ENCODE assay signal across 13 cellular contexts in the genomic region with DNA sequence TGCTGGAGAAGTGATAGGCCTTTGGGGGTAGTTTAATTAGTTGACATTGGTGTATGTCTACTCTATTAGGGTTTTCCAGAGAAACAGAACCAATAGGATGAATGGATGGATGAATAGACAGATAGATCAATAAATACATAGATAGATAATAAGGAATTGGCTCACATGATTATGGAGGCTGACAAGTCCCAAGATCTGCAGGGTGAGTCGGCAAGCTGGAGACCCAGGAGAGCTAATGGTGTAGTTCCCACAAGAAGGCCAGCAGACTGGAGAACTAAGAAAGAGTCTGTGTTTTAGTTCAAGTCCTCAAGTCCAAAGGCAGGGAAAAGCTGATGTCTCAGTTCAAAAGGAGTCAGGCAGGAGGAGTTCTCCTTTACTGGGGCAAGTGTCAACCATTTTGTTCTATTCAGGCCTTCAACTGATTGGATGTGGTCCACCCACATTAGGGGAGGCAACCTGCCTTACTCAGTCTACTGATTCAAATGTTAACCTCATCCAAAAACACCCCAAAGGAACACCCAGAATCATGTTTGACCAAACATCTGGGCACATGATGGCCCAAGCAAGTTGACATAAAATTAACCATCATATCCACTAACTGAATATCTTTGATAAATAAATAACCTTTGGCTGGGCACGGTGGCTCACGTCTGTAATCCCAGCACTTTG. TPM values are rescaled to one million over a fixed set of nuclear protein-coding genes. Genes with fewer than 3 reads are reported as not detected.
DNase-seq lines count a peak whose midpoint lies in the region; ATAC-seq and TF ChIP-seq lines count a peak whose summit lies in the region.
"Had no signal": no experiment of that assay in that cellular context is flagged by ENCODE, and none has a peak within 500 bp of the region (broad histone marks: within the 10 kb centered on the region; RNA-seq: fewer than 3 reads in every experiment).

No MANE protein-coding gene starts in this region.

- H4K20me1 ChIP-seq in SK-N-SH (ENCODE audit: insufficient read depth) = no peaks in the 10 kb centered on the region

- DNase-seq in heart right ventricle (no peak), Right ventricle myocardium superior (no peak), T-helper 17 cell (no peak), uterus (no peak), SK-N-SH (no peak), omental fat pad (ENCODE audit: low spot score) (no peak), AG08395 (ENCODE audit: low spot score) (no peak)
- no peak for DNase-seq in naive thymus-derived CD4-positive, alpha-beta T cell
- DNase-seq: activated CD4-positive, CD25-positive, alpha-beta regulatory T cell; BE2C; Peyer's patch had no signal

- POLR2A ChIA-PET in naive thymus-derived CD4-positive, alpha-beta T cell (lab: Charles Lee) = interaction anchor here (0.6 to 8.2 kb wide), 7 partner anchors 17 to 536 kb away, joined by 3 to 450 read pairs (median 3); a partner anchor contains a TSS
- POLR2A ChIA-PET in SK-N-SH (lab: Yijun Ruan, JAX) = no interaction called here

- peaks cover 27% of the 10 kb centered on the region for H3K4me1 Mint-ChIP-seq in T-helper 17 cell
- H3K4me1 Mint-ChIP-seq in naive thymus-derived CD4-positive, alpha-beta T cell = peaks cover 28 to 58% (median 43%) of the 10 kb centered on the region in 7 donors

- peaks cover 3% of the 10 kb centered on the region for H3F3A ChIP-seq in SK-N-SH (replicated peaks; ENCODE audit: insufficient read depth)

- TF ChIP-seq EP300 in SK-N-SH (IDR thresholded peaks at IDR 0.05; ENCODE audit: borderline replicate concordance in 1 of 2, low read depth in 1 of 2, low read length in 1 of 2) = no peak

- H3K27me3 ChIP-seq in heart right ventricle (no peaks in the 10 kb centered on the region), uterus (no peaks in the 10 kb centered on the region), SK-N-SH (ENCODE audit: insufficient read depth) (no peaks in the 10 kb centered on the region)
- H3K27me3 ChIP-seq in naive thymus-derived CD4-positive, alpha-beta T cell (ENCODE audit: control insufficient read depth in 2 of 2, insufficient read depth in 2 of 2, low read length in 2 of 2) = no peaks in the 10 kb centered on the region
- H3K27me3 ChIP-seq: BE2C, Peyer's patch had no signal

- H3K36me3 ChIP-seq in heart right ventricle = no peaks in the 10 kb centered on the region
- peaks cover 0 to 3% (median 0%) of the 10 kb centered on the region in 3 experiments for H3K36me3 ChIP-seq in naive thymus-derived CD4-positive, alpha-beta T cell (ENCODE audit: control insufficient read depth in 2 of 3, insufficient read depth in 3 of 3, low read length in 3 of 3)
- no peaks in the 10 kb centered on the region for H3K36me3 ChIP-seq in uterus
- no peaks in the 10 kb centered on the region for H3K36me3 ChIP-seq in SK-N-SH (replicated peaks in 1 of 2; ENCODE audit: control insufficient read depth in 1 of 2, insufficient read depth in 2 of 2, low read length in 1 of 2)
- H3K36me3 ChIP-seq: BE2C, Peyer's patch had no signal

- CTCF ChIA-PET in naive thymus-derived CD4-positive, alpha-beta T cell (lab: Charles Lee) = interaction anchor here (0.6 to 1.4 kb wide), 3 partner anchors 25 to 61 kb away, joined by 3 to 8 read pairs (median 6); no protein-coding TSS in a partner anchor
- CTCF ChIA-PET in SK-N-SH (lab: Yijun Ruan, JAX) = interaction anchor here (1.3 to 3.2 kb wide), 3 partner anchors 10 to 61 kb away, joined by 3 to 13 read pairs (median 6); no protein-coding TSS in a partner anchor

- peaks cover 0 to 10% (median 0%) of the 10 kb centered on the region in 11 donors for H3K9me3 Mint-ChIP-seq in naive thymus-derived CD4-positive, alpha-beta T cell
- H3K9me3 Mint-ChIP-seq: stimulated activated effector memory CD8-positive, alpha-beta T cell treated with anti-CD3 and anti-CD28 coated beads, Interleukin-12 subunit alpha, Interleukin-12 subunit beta, amount 100 ng/mL, for 72 hours had no signal

- WGBS in heart right ventricle, 2 donors = 96 to 97% methylated on average over 3 of the region's 3 CpGs
- 88% methylated on average over 3 of the region's 3 CpGs for WGBS in SK-N-SH (ENCODE audit: low lambda C conversion rate)

- intact Hi-C loops in heart right ventricle (cut with DNase I) = loop anchor here in 3 of 10 donors (5.0 kb wide), 4 partner anchors 59 to 194 kb away; a partner anchor contains a TSS
- intact Hi-C loops in Right ventricle myocardium superior (cut with DNase I) = loop anchor here (5.0 kb wide), 1 partner anchor 59 kb away; a partner anchor contains a TSS
- intact Hi-C loops in naive thymus-derived CD4-positive, alpha-beta T cell (cut with micrococcal nuclease) = loop anchor here in 1 of 2 donors (5.0 to 10.0 kb wide), 2 partner anchors 301 to 934 kb away; a partner anchor contains a TSS
- intact Hi-C loops in uterus (cut with DNase I; ENCODE audit: low total_unique reads) = no loop called here

- H3K27ac ChIP-seq in heart right ventricle = peak overlapping the region in 9 of 10 donors; percentile 84 to 100 (median 97)
- peak overlapping the region; percentile 98 for H3K27ac ChIP-seq in naive thymus-derived CD4-positive, alpha-beta T cell (ENCODE audit: low read depth, low read length)
- peak overlapping the region; percentile 93 to 96 for H3K27ac ChIP-seq in uterus
- H3K27ac ChIP-seq in SK-N-SH (ENCODE audit: low read depth in 2 of 2, low read length in 1 of 2) = no peak overlapping the region

- H3K4me2 ChIP-seq in SK-N-SH = no peak overlapping the region

- no peak overlapping the region for H3K9ac ChIP-seq in SK-N-SH

- no peak for TF ChIP-seq POLR2A in uterus (IDR thresholded peaks at IDR 0.05)

- no peak overlapping the region for H3K4me3 Mint-ChIP-seq in T-helper 17 cell
- peak overlapping the region in 9 of 10 donors; percentile 18 to 94 (median 61) for H3K4me3 Mint-ChIP-seq in naive thymus-derived CD4-positive, alpha-beta T cell
- H3K4me3 Mint-ChIP-seq: stimulated activated effector memory CD8-positive, alpha-beta T cell treated with anti-CD3 and anti-CD28 coated beads, Interleukin-12 subunit alpha, Interleukin-12 subunit beta, amount 100 ng/mL, for 72 hours had no signal

- H3K27me3 Mint-ChIP-seq in T-helper 17 cell = no peaks in the 10 kb centered on the region
- no peaks in the 10 kb centered on the region for H3K27me3 Mint-ChIP-seq in naive thymus-derived CD4-positive, alpha-beta T cell

- ATAC-seq in heart right ventricle (no peak), Right ventricle myocardium superior (ENCODE audit: poor library complexity) (no peak), T-helper 17 cell (no peak), omental fat pad (ENCODE audit: low FRiP score) (no peak)
- no peak for ATAC-seq in naive thymus-derived CD4-positive, alpha-beta T cell
- ATAC-seq: left lobe of liver; stimulated activated effector memory CD8-positive, alpha-beta T cell treated with anti-CD3 and anti-CD28 coated beads, Interleukin-12 subunit alpha, Interleukin-12 subunit beta, amount 100 ng/mL, for 72 hours had no signal

- H3K9me3 ChIP-seq in heart right ventricle (no peaks in the 10 kb centered on the region), T-helper 17 cell (ENCODE audit: control insufficient read depth, low read length, poor library complexity, severe bottlenecking) (no peaks in the 10 kb centered on the region), uterus (no peaks in the 10 kb centered on the region), SK-N-SH (no peaks in the 10 kb centered on the region)
- no peaks in the 10 kb centered on the region for H3K9me3 ChIP-seq in naive thymus-derived CD4-positive, alpha-beta T cell (ENCODE audit: control insufficient read depth in 2 of 3, low read length in 3 of 3)
- H3K9me3 ChIP-seq: BE2C, Peyer's patch had no signal

- H3K36me3 Mint-ChIP-seq in T-helper 17 cell (ENCODE audit: low read depth) = peaks cover 3% of the 10 kb centered on the region
- peaks cover 0 to 5% (median 4%) of the 10 kb centered on the region in 5 donors for H3K36me3 Mint-ChIP-seq in naive thymus-derived CD4-positive, alpha-beta T cell

- peaks cover 2 to 43% (median 31%) of the 10 kb centered on the region in 9 donors for H3K4me1 ChIP-seq in heart right ventricle
- peaks cover 25 to 46% of the 10 kb centered on the region in 2 donors for H3K4me1 ChIP-seq in naive thymus-derived CD4-positive, alpha-beta T cell (ENCODE audit: control insufficient read depth in 2 of 2, insufficient read depth in 2 of 2, low read length in 2 of 2)
- H3K4me1 ChIP-seq in uterus = no peaks in the 10 kb centered on the region
- peaks cover 6 to 17% of the 10 kb centered on the region in 2 experiments for H3K4me1 ChIP-seq in SK-N-SH (ENCODE audit: control insufficient read depth in 1 of 2, insufficient read depth in 2 of 2, low read depth in 1 of 2, low read length in 1 of 2)

- no peak overlapping the region for H2AFZ ChIP-seq in SK-N-SH (ENCODE audit: low read depth)

- H3K4me3 ChIP-seq in heart right ventricle (no peak overlapping the region), uterus (no peak overlapping the region), SK-N-SH (ENCODE audit: low read depth in 2 of 2, low read length in 1 of 2) (no peak overlapping the region)
- no peak overlapping the region for H3K4me3 ChIP-seq in naive thymus-derived CD4-positive, alpha-beta T cell (ENCODE audit: low read length)
- H3K4me3 ChIP-seq: Peyer's patch had no signal

- TF ChIP-seq RAD21 in SK-N-SH (IDR thresholded peaks at IDR 0.05; ENCODE audit: low read length) = no peak

- H3K79me2 ChIP-seq in SK-N-SH (ENCODE audit: insufficient read depth) = peaks cover 5% of the 10 kb centered on the region

- H3K27ac Mint-ChIP-seq in T-helper 17 cell = peak overlapping the region; percentile 5
- H3K27ac Mint-ChIP-seq in naive thymus-derived CD4-positive, alpha-beta T cell = peak overlapping the region; percentile 56 to 100 (median 99)
- H3K27ac Mint-ChIP-seq: stimulated activated effector memory CD8-positive, alpha-beta T cell treated with anti-CD3 and anti-CD28 coated beads, Interleukin-12 subunit alpha, Interleukin-12 subunit beta, amount 100 ng/mL, for 72 hours had no signal

- H3K9me2 ChIP-seq in SK-N-SH = no peaks in the 10 kb centered on the region

- TF ChIP-seq CTCF in heart right ventricle (IDR thresholded peaks at IDR 0.05) (no peak), uterus (IDR thresholded peaks at IDR 0.05) (no peak), SK-N-SH (IDR thresholded peaks at IDR 0.05) (no peak), omental fat pad (IDR thresholded peaks at IDR 0.05) (no peak)

RNA-seq across cellular contexts. Expression of a gene that starts 4.5 kb away (rescaled TPM):
- total RNA-seq in heart right ventricle = 10 to 100 TPM; 10.3 to 20.3 (median 13.9) TPM
- polyA plus RNA-seq in heart right ventricle = 1 to 10 TPM; 3.1 to 4.7 TPM
- total RNA-seq in Right ventricle myocardium superior = 9.4 TPM
- total RNA-seq in T-helper 17 cell = 10 to 100 TPM; 31.7 to 37.6 TPM
- total RNA-seq in naive thymus-derived CD4-positive, alpha-beta T cell = 10 to 100 TPM; 20.4 to 36.3 (median 20.8) TPM
- 1 to 10 TPM; 9.3 TPM for polyA plus RNA-seq in naive thymus-derived CD4-positive, alpha-beta T cell
- total RNA-seq in uterus = 10 to 100 TPM; 12.3 to 41.7 (median 17.2) TPM
- polyA plus RNA-seq in SK-N-SH (2012; rRNA removed) = 10.1 and 15.1 TPM in 2 replicates
- polyA plus RNA-seq in SK-N-SH (2012; cell fraction: cytosol; rRNA removed) = 13.8 and 15.7 TPM in 2 replicates
- 5.2 and 10.3 TPM in 2 replicates for polyA plus RNA-seq in SK-N-SH (2012; cell fraction: nucleus; rRNA removed)
- total RNA-seq in omental fat pad = 10 to 100 TPM; 18.0 to 42.3 (median 21.5) TPM

RNA-seq across cellular contexts. Expression of a gene that starts 58.9 kb away (rescaled TPM):
- total RNA-seq in heart right ventricle (100 to 1,000 TPM; 259 to 374 (median 304) TPM), Right ventricle myocardium superior (271 TPM), T-helper 17 cell (100 to 1,000 TPM; 318 to 496 TPM), uterus (100 to 1,000 TPM; 261 to 572 (median 348) TPM), omental fat pad (100 to 1,000 TPM; 284 to 317 (median 305) TPM)
- polyA plus RNA-seq in heart right ventricle (100 to 1,000 TPM; 427 to 452 TPM), SK-N-SH (2012; rRNA removed) (315 and 370 TPM in 2 replicates)
- total RNA-seq in naive thymus-derived CD4-positive, alpha-beta T cell = 100 to 1,000 TPM; 388 to 561 (median 412) TPM
- 100 to 1,000 TPM; 677 to 832 TPM for polyA plus RNA-seq in naive thymus-derived CD4-positive, alpha-beta T cell
- 299 and 383 TPM in 2 replicates for polyA plus RNA-seq in SK-N-SH (2012; cell fraction: cytosol; rRNA removed)
- 85.2 and 129 TPM in 2 replicates for polyA plus RNA-seq in SK-N-SH (2012; cell fraction: nucleus; rRNA removed)

Comparison
In these comparisons a context has a peak if more than half of its experiments do, and no peak if none do; other contexts are left out.
1. H3K27ac ChIP-seq: peak in heart right ventricle (9 of 10), naive thymus-derived CD4-positive, alpha-beta T cell (single experiment) and uterus (2 of 2); none in SK-N-SH (0 of 2).